13 cellular contexts compared by ENCODE assay signal in genomic region chr15:90987561-90988141, GRCh38. TPM values are rescaled to one million over a fixed set of nuclear protein-coding genes. Genes with fewer than 3 reads are reported as not detected.
DNase-seq lines count a peak whose midpoint lies in the region; TF ChIP-seq lines count a peak whose summit lies in the region.
"Had no signal": no experiment of that assay in that cellular context is flagged by ENCODE, and none has a peak within 500 bp of the region (broad histone marks: within the 10 kb centered on the region; RNA-seq: fewer than 3 reads in every experiment).

No MANE protein-coding gene starts in this region.

- in situ Hi-C loops in ACHN (cut with HindIII; ENCODE audit: low pct_ligation_motif_present, low pct_unique_long_range_greater_than_20kb, low sequenced_read_pairs): no loop called here

- H3K9me3 ChIP-seq in WERI-Rb-1 (ENCODE audit: severe bottlenecking): no peaks in the 10 kb centered on the region
- no peaks in the 10 kb centered on the region for H3K9me3 ChIP-seq in stomach
- H3K9me3 ChIP-seq: right atrium auricular region had no signal

- peaks cover 42% of the 10 kb centered on the region for H3K36me3 ChIP-seq in WERI-Rb-1
- H3K36me3 ChIP-seq in stomach: peaks cover 0 to 10% (median 2%) of the 10 kb centered on the region in 4 donors
- H3K36me3 ChIP-seq: right atrium auricular region had no signal

- H3K4me1 ChIP-seq in stomach: peaks cover 0 to 12% (median 2%) of the 10 kb centered on the region in 4 donors
- H3K4me1 ChIP-seq: right atrium auricular region had no signal

- H3K27ac Mint-ChIP-seq in IgD-negative memory B cell: peak overlapping the region in 2 of 3 donors; percentile 64 to 69
- no peak overlapping the region for H3K27ac Mint-ChIP-seq in glutamatergic neuron (ENCODE audit: unreplicated experiment)

- H3K9me3 Mint-ChIP-seq in IgD-negative memory B cell: no peaks in the 10 kb centered on the region
- peaks cover 3% of the 10 kb centered on the region for H3K9me3 Mint-ChIP-seq in glutamatergic neuron (ENCODE audit: unreplicated experiment)

- H3K36me3 Mint-ChIP-seq in IgD-negative memory B cell (peaks cover 1% of the 10 kb centered on the region), glutamatergic neuron (ENCODE audit: unreplicated experiment) (no peaks in the 10 kb centered on the region)

- H3K27me3 Mint-ChIP-seq in IgD-negative memory B cell (peaks cover 3% of the 10 kb centered on the region), glutamatergic neuron (ENCODE audit: unreplicated experiment) (peaks cover 2% of the 10 kb centered on the region)

- H3K27ac ChIP-seq in WERI-Rb-1 (peak overlapping the region; percentile 78), stomach (no peak overlapping the region)
- H3K27ac ChIP-seq: right atrium auricular region had no signal

- TF ChIP-seq POLR2A in stomach (IDR thresholded peaks at IDR 0.05): no peak

- 43 to 58% (median 53%) methylated on average over 7 of the region's 7 CpGs for WGBS in stomach, 5 donors

- DNase-seq in DMS79 treated with DMSO at 0.1 percent for 48 hours (lab: John Stamatoyannopoulos, UW): peak; percentile 21
- no peak for DNase-seq in WERI-Rb-1
- peak; percentile 48 for DNase-seq in myocyte (ENCODE audit: low read depth)
- DNase-seq in ACHN: no peak
- no peak for DNase-seq in glutamatergic neuron
- DNase-seq in stomach: no peak
- DNase-seq: activated CD4-positive, alpha-beta T cell treated with anti-CD3 and anti-CD28 coated beads, Interleukin-2, amount 50 U/mL, for 4 hours; activated naive CD4-positive, alpha-beta T cell treated with anti-CD3 and anti-CD28 coated beads, Interleukin-2, amount 50 U/mL, for 16 hours; GOT3; NCI-H1105 treated with DMSO at 0.1 percent for 48 hours; substantia nigra had no signal

- no peak for TF ChIP-seq EP300 in stomach (IDR thresholded peaks at IDR 0.05)

- intact Hi-C loops in stomach (cut with DNase I; ENCODE audit: low total_unique reads): no loop called here

- H3K4me3 Mint-ChIP-seq in IgD-negative memory B cell (peak overlapping the region in 3 of 4 donors; percentile 32 to 65 (median 64)), glutamatergic neuron (ENCODE audit: unreplicated experiment) (no peak overlapping the region)

- H3K4me1 Mint-ChIP-seq in IgD-negative memory B cell: peaks cover 24 to 45% (median 39%) of the 10 kb centered on the region in 3 donors
- no peaks in the 10 kb centered on the region for H3K4me1 Mint-ChIP-seq in glutamatergic neuron (ENCODE audit: low read depth, unreplicated experiment)

- no peak for TF ChIP-seq CTCF in WERI-Rb-1 (IDR thresholded peaks at IDR 0.05; ENCODE audit: low read depth, low read length)
- no peak for TF ChIP-seq CTCF in glutamatergic neuron (IDR thresholded peaks at IDR 0.05; ENCODE audit: partially characterized antibody, unreplicated experiment)
- no peak for TF ChIP-seq CTCF in stomach (IDR thresholded peaks at IDR 0.05)

- H3K27me3 ChIP-seq in WERI-Rb-1 (ENCODE audit: insufficient read depth, low read depth, severe bottlenecking) (no peaks in the 10 kb centered on the region), stomach (no peaks in the 10 kb centered on the region)
- H3K27me3 ChIP-seq: right atrium auricular region had no signal

- H3K4me3 ChIP-seq in WERI-Rb-1 (ENCODE audit: low read depth, low read length): no peak overlapping the region
- no peak overlapping the region for H3K4me3 ChIP-seq in stomach
- H3K4me3 ChIP-seq: right atrium auricular region had no signal

RNA-seq across cellular contexts. Expression of gene PRC1, which starts 6.7 kb away (rescaled TPM):
- polyA plus RNA-seq in IgD-negative memory B cell: 3.3 TPM
- total RNA-seq in myocyte: 8.9 and 14.8 TPM in 2 replicates
- polyA plus RNA-seq in myocyte (2012): 5.0 TPM
- total RNA-seq in glutamatergic neuron (ENCODE audit: unreplicated experiment): 42.5 TPM
- 10 to 100 TPM in 4 of 5 donors, 1 to 10 TPM in 1; 8.2 to 60.7 (median 25.8) TPM for total RNA-seq in stomach
- polyA plus RNA-seq in stomach: 10 to 100 TPM in 2 of 3 donors, 1 to 10 TPM in 1; 9.0 to 33.5 (median 16.8) TPM

RNA-seq across cellular contexts. Expression of gene RCCD1, which starts 33.0 kb away (rescaled TPM):
- polyA plus RNA-seq in IgD-negative memory B cell (6.0 TPM), stomach (10 to 100 TPM in 1 of 3 donors, 1 to 10 TPM in 2; 6.1 to 11.3 (median 6.7) TPM)
- total RNA-seq in myocyte (7.4 and 7.8 TPM in 2 replicates), glutamatergic neuron (ENCODE audit: unreplicated experiment) (11.5 TPM), stomach (10 to 100 TPM in 2 of 5 donors, 1 to 10 TPM in 3; 2.2 to 98.5 (median 8.8) TPM)
- 9.6 TPM for polyA plus RNA-seq in myocyte (2012)

RNA-seq across cellular contexts. Expression of gene VPS33B, which starts 34.7 kb away (rescaled TPM):
- polyA plus RNA-seq in IgD-negative memory B cell (10.7 TPM), stomach (10 to 100 TPM; 12.6 to 13.0 (median 12.6) TPM)
- total RNA-seq in myocyte (8.3 and 13.4 TPM in 2 replicates), glutamatergic neuron (ENCODE audit: unreplicated experiment) (31.7 TPM), stomach (10 to 100 TPM in 2 of 5 donors, 1 to 10 TPM in 3; 1.2 to 23.2 (median 7.5) TPM)
- polyA plus RNA-seq in myocyte (2012): 10.3 TPM

RNA-seq across cellular contexts. Expression of gene UNC45A, which starts 52.6 kb away (rescaled TPM):
- polyA plus RNA-seq in IgD-negative memory B cell (65.3 TPM), stomach (10 to 100 TPM; 35.7 to 62.7 (median 40.9) TPM)
- total RNA-seq in myocyte (30.9 and 37.8 TPM in 2 replicates), glutamatergic neuron (ENCODE audit: unreplicated experiment) (65.1 TPM), stomach (10 to 100 TPM; 28.0 to 63.8 (median 45.0) TPM)
- 58.6 TPM for polyA plus RNA-seq in myocyte (2012)

RNA-seq across cellular contexts. Expression of gene HDDC3, which starts 55.3 kb away (rescaled TPM):
- polyA plus RNA-seq in IgD-negative memory B cell (29.4 TPM), stomach (10 to 100 TPM; 18.8 to 22.1 (median 19.8) TPM)
- total RNA-seq in myocyte (8.9 and 11.5 TPM in 2 replicates), glutamatergic neuron (ENCODE audit: unreplicated experiment) (10.7 TPM), stomach (10 to 100 TPM in 3 of 5 donors, not detected in 2; 12.1 to 19.6 (median 12.1) TPM)
- polyA plus RNA-seq in myocyte (2012): 14.4 TPM

Comparison
In these comparisons a context has a peak if more than half of its experiments do, and no peak if none do; other contexts are left out.
1. DNase-seq: peak in DMS79 treated with DMSO at 0.1 percent for 48 hours (single experiment) and myocyte (single experiment); none in WERI-Rb-1 (single experiment), ACHN (single experiment), glutamatergic neuron (single experiment) and stomach (single experiment).